ENCODE assay signal across 8 cellular contexts in the genomic region with DNA sequence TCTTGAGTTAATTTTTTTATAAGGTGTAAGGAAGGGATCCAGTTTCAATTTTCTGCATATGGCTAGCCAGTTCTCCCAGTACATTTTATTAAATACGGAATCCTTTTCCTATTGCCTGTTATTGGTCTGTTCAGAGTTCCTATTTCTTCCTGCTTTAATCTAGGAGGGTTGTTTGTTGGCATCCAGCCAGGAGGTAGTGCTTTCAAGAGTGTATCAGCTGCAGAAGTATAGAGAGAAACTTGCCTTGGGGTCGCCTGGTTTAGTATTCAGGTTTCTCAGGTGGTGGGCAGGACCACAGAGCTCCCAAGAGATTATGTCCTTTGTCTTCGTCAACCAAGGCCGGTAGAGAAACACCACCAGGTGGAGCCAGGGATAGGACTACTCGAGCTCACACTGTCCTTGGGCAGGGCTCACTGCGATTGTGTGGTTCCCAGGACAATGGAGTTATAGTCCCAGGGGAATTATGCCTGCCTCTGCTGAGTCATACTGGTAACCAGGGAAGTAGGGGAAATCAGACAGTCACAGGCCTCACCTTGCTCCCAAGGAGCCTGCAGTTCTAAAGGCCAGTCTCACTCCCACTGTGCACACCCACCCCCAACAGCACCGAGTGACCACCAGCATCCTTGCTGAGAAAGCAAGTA.
A peak's percentile ranks its signal among the peaks of the same experiment; 100 is the strongest.
DNase-seq lines count a peak whose midpoint lies in the region; ATAC-seq and TF ChIP-seq lines count a peak whose summit lies in the region.

No MANE protein-coding gene starts in this region.

- H3K36me3 ChIP-seq in colonic mucosa, result no peaks in the 10 kb centered on the region
- H3K36me3 ChIP-seq in suprapubic skin, result no peaks in the 10 kb centered on the region

- peak; percentile 71 for ATAC-seq in GM19395 (IDR thresholded peaks at IDR 0.05; ENCODE audit: unreplicated experiment)

- H3K4me3 ChIP-seq in colonic mucosa (no peak overlapping the region), suprapubic skin (no peak overlapping the region)

- TF ChIP-seq EP300 in suprapubic skin (IDR thresholded peaks at IDR 0.05), result no peak

- no peaks in the 10 kb centered on the region for H3K9me3 ChIP-seq in colonic mucosa
- H3K9me3 ChIP-seq in suprapubic skin, result no peaks in the 10 kb centered on the region

- in situ Hi-C loops in Caki2 (cut with HindIII; ENCODE audit: low pct_unique_long_range_greater_than_20kb, low sequenced_read_pairs), result no loop called here

- 62% methylated on average over 7 of the region's 7 CpGs for WGBS in suprapubic skin

- no peak for TF ChIP-seq CTCF in colonic mucosa (IDR thresholded peaks at IDR 0.05)
- TF ChIP-seq CTCF in suprapubic skin (IDR thresholded peaks at IDR 0.05), result no peak

- TF ChIP-seq POLR2A in suprapubic skin (IDR thresholded peaks at IDR 0.05), result no peak

- no peak overlapping the region for H3K27ac ChIP-seq in colonic mucosa
- no peak overlapping the region for H3K27ac ChIP-seq in suprapubic skin

- H3K9ac ChIP-seq in colonic mucosa (ENCODE audit: low read depth in 2 of 2, low read length in 2 of 2), result no peak overlapping the region

- H3K27me3 ChIP-seq in colonic mucosa (peaks cover 3% of the 10 kb centered on the region), suprapubic skin (no peaks in the 10 kb centered on the region)

- DNase-seq in Caki2 (ENCODE audit: low read depth), result peak; percentile 54
- peak; percentile 10 for DNase-seq in HuH-7 (ENCODE audit: low spot score)
- DNase-seq in colonic mucosa, result peak; percentile 61
- DNase-seq in suprapubic skin (ENCODE audit: low spot score in 2 of 2), result no peak
- no peak for DNase-seq in Ammon's horn (ENCODE audit: low spot score)
- DNase-seq in NCI-H2029 (lab: John Stamatoyannopoulos, UW), result no peak
- DNase-seq in hepatic stellate cell (ENCODE audit: low spot score), result no peak

- intact Hi-C loops in colonic mucosa (cut with DNase I), result no loop called here

- no peaks in the 10 kb centered on the region for H3K4me1 ChIP-seq in colonic mucosa
- H3K4me1 ChIP-seq in suprapubic skin, result no peaks in the 10 kb centered on the region

Comparison
In these comparisons a context has a peak if more than half of its experiments do, and no peak if none do; other contexts are left out.
1. DNase-seq: peak in Caki2 (single experiment), HuH-7 (single experiment) and colonic mucosa (single experiment); none in suprapubic skin (0 of 2), Ammon's horn (single experiment), NCI-H2029 (single experiment) and hepatic stellate cell (single experiment).